ENCODE assay signal across 31 cellular contexts in genomic region chr11:95570845-95571244, GRCh38.
"Had no signal": no experiment of that assay in that cellular context is flagged by ENCODE, and none has a peak within 500 bp of the region (broad histone marks: within the 10 kb centered on the region; RNA-seq: fewer than 3 reads in every experiment).

No MANE protein-coding gene starts in this region.

- H3K4me3 Mint-ChIP-seq: immature natural killer cell; memory B cell; naive B cell; natural killer cell treated with Interleukin-12 subunit alpha and Interleukin-12 subunit beta and Interleukin-15 and Interleukin-18, amount 100 ng/mL, for 72 hours; stimulated activated effector memory CD8-positive, alpha-beta T cell treated with anti-CD3 and anti-CD28 coated beads, Interleukin-12 subunit alpha, Interleukin-12 subunit beta, amount 100 ng/mL, for 72 hours had no signal

- H3K36me3 ChIP-seq: esophagus muscularis mucosa, gastroesophageal sphincter, heart right ventricle, lower lobe of right lung, right lobe of liver, stomach, thoracic aorta, tibial nerve, upper lobe of right lung, uterus had no signal

- DNase-seq: central memory CD4-positive, alpha-beta T cell; effector CD8-positive, alpha-beta T cell; foreskin keratinocyte; glutamatergic neuron; heart right ventricle; immature natural killer cell; islet precursor cell; kidney glomerular epithelial cell; left ventricle myocardium superior; lower lobe of right lung; mucosa of descending colon; naive B cell; posterior cingulate gyrus; psoas muscle; retina; right lobe of liver; small intestine; stimulated activated CD4-positive, alpha-beta T cell treated with anti-CD3 and anti-CD28 coated beads, Interleukin-12 subunit alpha, Interleukin-12 subunit beta, amount 100 ng/mL, for 4 hours; stimulated activated CD4-positive, alpha-beta T cell treated with anti-CD3 and anti-CD28 coated beads, Interleukin-1b, Interleukin-23, amount 100 ng/mL, for 48 hours; stimulated activated CD4-positive, alpha-beta T cell treated with anti-CD3 and anti-CD28 coated beads, Interleukin-4, amount 100 ng/mL, for 24 hours; stimulated activated naive CD4-positive, alpha-beta T cell treated with Interleukin-2 at 50 U/mL for 16 hours; stomach; upper lobe of right lung; uterus had no signal

- H3K27ac ChIP-seq: esophagus muscularis mucosa, foreskin keratinocyte, gastroesophageal sphincter, heart right ventricle, lower lobe of right lung, psoas muscle, right lobe of liver, stomach, thoracic aorta, upper lobe of right lung, uterus had no signal

- H3K4me1 ChIP-seq: foreskin keratinocyte, psoas muscle, right lobe of liver, upper lobe of right lung, uterus had no signal

- H3K27ac Mint-ChIP-seq: immature natural killer cell; memory B cell; naive B cell; natural killer cell treated with Interleukin-12 subunit alpha and Interleukin-12 subunit beta and Interleukin-15 and Interleukin-18, amount 100 ng/mL, for 72 hours; stimulated activated effector memory CD8-positive, alpha-beta T cell treated with anti-CD3 and anti-CD28 coated beads, Interleukin-12 subunit alpha, Interleukin-12 subunit beta, amount 100 ng/mL, for 72 hours had no signal

- H3K4me3 ChIP-seq: esophagus muscularis mucosa, gastroesophageal sphincter, heart right ventricle, lower lobe of right lung, mucosa of descending colon, psoas muscle, right lobe of liver, stomach, thoracic aorta, tibial nerve, upper lobe of right lung, uterus had no signal

- H3K27me3 Mint-ChIP-seq: memory B cell had no signal

- H3K4me1 Mint-ChIP-seq: immature natural killer cell; memory B cell; naive B cell; stimulated activated effector memory CD8-positive, alpha-beta T cell treated with anti-CD3 and anti-CD28 coated beads, Interleukin-12 subunit alpha, Interleukin-12 subunit beta, amount 100 ng/mL, for 72 hours had no signal

- H3K27me3 ChIP-seq: esophagus muscularis mucosa, foreskin keratinocyte, gastroesophageal sphincter, heart right ventricle, right lobe of liver, stomach, tibial nerve, upper lobe of right lung, uterus had no signal

- H3K9me3 ChIP-seq: mucosa of descending colon, psoas muscle, tibial nerve, upper lobe of right lung, uterus had no signal

- H3K36me3 Mint-ChIP-seq: immature natural killer cell; stimulated activated effector memory CD8-positive, alpha-beta T cell treated with anti-CD3 and anti-CD28 coated beads, Interleukin-12 subunit alpha, Interleukin-12 subunit beta, amount 100 ng/mL, for 72 hours had no signal
